ENCODE assay signal across 2 cellular contexts in genomic region chr5:159475026-159475425, GRCh38.
TF ChIP-seq lines count a peak whose summit lies in the region.

No MANE protein-coding gene starts in this region.

TF ChIP-seq in A549, 52 proteins besides CTCF, POLR2A, EP300 and RAD21 (continued from another document):
- TF ChIP-seq REST (IDR thresholded peaks at IDR 0.05) (no peak), SMC3 (IDR thresholded peaks at IDR 0.05) (no peak), KDM5A (IDR thresholded peaks at IDR 0.05) (no peak), EHMT2 (IDR thresholded peaks at IDR 0.05; ENCODE audit: low read depth) (no peak), RFX5 (IDR thresholded peaks at IDR 0.05) (no peak)

TF ChIP-seq in HEK293, 187 proteins besides CTCF, POLR2A, EP300 and RAD21 (continued from another document):
- TF ChIP-seq ZNF26 (tag by site-specific recombination; IDR thresholded peaks at IDR 0.05) (no peak), SETDB1 (IDR thresholded peaks at IDR 0.05; ENCODE audit: insufficient read length, low read length) (peak; percentile 82), ZNF837 (tag by site-specific recombination; IDR thresholded peaks at IDR 0.05) (no peak), ZNF623 (tag by site-specific recombination; IDR thresholded peaks at IDR 0.05) (no peak), ZNF654 (tag by site-specific recombination; IDR thresholded peaks at IDR 0.05; ENCODE audit: low read depth) (no peak)
